ENCODE assay signal across 10 cellular contexts in the genomic region with DNA sequence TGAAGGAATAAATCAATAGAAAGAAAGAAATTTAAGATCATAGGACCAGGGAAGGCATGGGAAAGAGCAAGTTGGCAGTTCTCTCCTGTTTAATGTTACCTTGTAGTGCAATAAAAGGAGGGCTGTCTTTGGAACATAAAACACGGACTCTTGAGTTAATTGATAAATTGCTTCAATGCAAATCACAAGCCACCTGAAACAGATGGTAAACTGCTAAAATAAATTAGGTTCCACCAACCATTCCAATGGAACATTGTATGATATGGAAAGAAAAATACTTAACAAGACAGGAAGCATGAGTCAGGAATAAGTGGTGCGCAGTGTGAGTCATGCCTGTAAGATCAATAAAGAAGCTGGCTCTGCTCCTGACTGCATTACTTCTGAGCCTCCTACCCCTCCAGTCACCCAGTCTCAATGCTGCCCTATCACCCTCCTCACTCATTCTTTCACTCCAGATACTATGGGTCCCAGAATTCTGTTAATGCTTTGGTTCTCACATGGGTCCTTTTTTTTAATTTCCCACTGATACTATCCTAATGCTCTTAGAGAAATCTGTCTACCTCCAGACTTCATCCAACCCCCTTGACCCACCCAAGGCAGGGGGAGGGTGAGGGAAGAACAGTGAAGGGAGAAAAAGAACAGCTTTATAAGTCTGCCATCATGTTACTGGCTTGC.
DNase-seq lines count a peak whose midpoint lies in the region; ATAC-seq and TF ChIP-seq lines count a peak whose summit lies in the region.
"Had no signal": no experiment of that assay in that cellular context is flagged by ENCODE, and none has a peak within 500 bp of the region (broad histone marks: within the 10 kb centered on the region; RNA-seq: fewer than 3 reads in every experiment).

No MANE protein-coding gene starts in this region.

- H3K9me3 ChIP-seq in aorta (ENCODE audit: control insufficient read depth, low read length) (no peaks in the 10 kb centered on the region), neural progenitor cell (ENCODE audit: low read depth) (no peaks in the 10 kb centered on the region)
- H3K9me3 ChIP-seq: right lobe of liver had no signal

- no peaks in the 10 kb centered on the region for H3K36me3 Mint-ChIP-seq in neural progenitor cell
- H3K36me3 Mint-ChIP-seq in stimulated activated memory B cell treated with anti-CD40 and anti-IgM and Interleukin-4, amounts not matched to agents 10 μg/mL and 1 μg/mL and 100 μg/mL, for 72 hours, result no peaks in the 10 kb centered on the region

- H3K79me2 ChIP-seq in neural progenitor cell (ENCODE audit: low read depth), result no peaks in the 10 kb centered on the region

- DNase-seq in stimulated activated CD4-positive, alpha-beta T cell treated with anti-CD3 and anti-CD28 coated beads, Interleukin-15, amount 100 ng/mL, for 24 hours, result peak; percentile 32
- no peak for DNase-seq in stimulated activated CD4-positive, alpha-beta T cell treated with anti-CD3 and anti-CD28 coated beads, Interleukin-12 subunit alpha, Interleukin-12 subunit beta, amount 100 ng/mL, for 4 hours
- peak; percentile 94 for DNase-seq in RPMI7951 (ENCODE audit: low read depth)
- peak; percentile 61 for DNase-seq in foreskin melanocyte
- peak in 1 of 2 donors; percentile 73 for DNase-seq in aorta
- DNase-seq in NCI-H1930 (lab: John Stamatoyannopoulos, UW), result no peak
- no peak for DNase-seq in neural progenitor cell (ENCODE audit: low spot score)
- DNase-seq: activated CD4-positive, alpha-beta T cell treated with anti-CD3 and anti-CD28 coated beads, Interleukin-2, amount 10 ng/mL, durations not matched to agents 7 days and 5 days; right lobe of liver had no signal

- no peak for TF ChIP-seq CTCF in neural progenitor cell (IDR thresholded peaks at IDR 0.05)

- H3K27ac Mint-ChIP-seq in neural progenitor cell, result no peak overlapping the region
- H3K27ac Mint-ChIP-seq in stimulated activated memory B cell treated with anti-CD40 and anti-IgM and Interleukin-4, amounts not matched to agents 10 μg/mL and 1 μg/mL and 100 μg/mL, for 72 hours, result no peak overlapping the region
- H3K27ac Mint-ChIP-seq: activated CD4-positive, alpha-beta T cell treated with anti-CD3 and anti-CD28 coated beads, Interleukin-2, amount 10 ng/mL, durations not matched to agents 7 days and 5 days had no signal

- no peak overlapping the region for H3K4me2 ChIP-seq in neural progenitor cell

- no peak overlapping the region for H2AFZ ChIP-seq in neural progenitor cell (replicated peaks)

- no peak overlapping the region for H3K4me3 Mint-ChIP-seq in neural progenitor cell
- H3K4me3 Mint-ChIP-seq in stimulated activated memory B cell treated with anti-CD40 and anti-IgM and Interleukin-4, amounts not matched to agents 10 μg/mL and 1 μg/mL and 100 μg/mL, for 72 hours, result no peak overlapping the region
- H3K4me3 Mint-ChIP-seq: activated CD4-positive, alpha-beta T cell treated with anti-CD3 and anti-CD28 coated beads, Interleukin-2, amount 10 ng/mL, durations not matched to agents 7 days and 5 days had no signal

- no peak overlapping the region for H3K9ac ChIP-seq in neural progenitor cell

- peaks cover 2% of the 10 kb centered on the region for H3K27me3 Mint-ChIP-seq in neural progenitor cell (ENCODE audit: insufficient read depth, low read depth)
- no peaks in the 10 kb centered on the region for H3K27me3 Mint-ChIP-seq in stimulated activated memory B cell treated with anti-CD40 and anti-IgM and Interleukin-4, amounts not matched to agents 10 μg/mL and 1 μg/mL and 100 μg/mL, for 72 hours
- H3K27me3 Mint-ChIP-seq: activated CD4-positive, alpha-beta T cell treated with anti-CD3 and anti-CD28 coated beads, Interleukin-2, amount 10 ng/mL, durations not matched to agents 7 days and 5 days had no signal

- H3K27ac ChIP-seq in aorta (ENCODE audit: low read depth in 1 of 2, low read length in 2 of 2) (peak overlapping the region; percentile 79 to 91), neural progenitor cell (no peak overlapping the region)

- WGBS in aorta, 2 donors, result 3 to 5% methylated on average over 2 of the region's 2 CpGs

- H3K4me1 Mint-ChIP-seq in neural progenitor cell, result no peaks in the 10 kb centered on the region
- H3K4me1 Mint-ChIP-seq in stimulated activated memory B cell treated with anti-CD40 and anti-IgM and Interleukin-4, amounts not matched to agents 10 μg/mL and 1 μg/mL and 100 μg/mL, for 72 hours, result no peaks in the 10 kb centered on the region

- H3K36me3 ChIP-seq in aorta (ENCODE audit: control insufficient read depth in 1 of 2, insufficient read depth in 2 of 2, low read length in 1 of 2) (no peaks in the 10 kb centered on the region), neural progenitor cell (no peaks in the 10 kb centered on the region)
- H3K36me3 ChIP-seq: right lobe of liver had no signal

- H3K27me3 ChIP-seq in aorta (ENCODE audit: control insufficient read depth in 1 of 2, insufficient read depth in 2 of 2, low read length in 1 of 2) (no peaks in the 10 kb centered on the region), neural progenitor cell (no peaks in the 10 kb centered on the region)
- H3K27me3 ChIP-seq: right lobe of liver had no signal

- intact Hi-C loops in aorta (cut with DNase I), result loop anchor here (2.0 to 5.0 kb wide), 3 partner anchors 79 to 114 kb away; a partner anchor contains a TSS

- no peaks in the 10 kb centered on the region for H3K9me3 Mint-ChIP-seq in neural progenitor cell
- no peaks in the 10 kb centered on the region for H3K9me3 Mint-ChIP-seq in stimulated activated memory B cell treated with anti-CD40 and anti-IgM and Interleukin-4, amounts not matched to agents 10 μg/mL and 1 μg/mL and 100 μg/mL, for 72 hours
- H3K9me3 Mint-ChIP-seq: activated CD4-positive, alpha-beta T cell treated with anti-CD3 and anti-CD28 coated beads, Interleukin-2, amount 10 ng/mL, durations not matched to agents 7 days and 5 days had no signal

- no peaks in the 10 kb centered on the region for H4K20me1 ChIP-seq in neural progenitor cell (ENCODE audit: low read depth)

- peaks cover 0 to 15% of the 10 kb centered on the region in 2 donors for H3K4me1 ChIP-seq in aorta (ENCODE audit: control insufficient read depth in 1 of 2, insufficient read depth in 2 of 2, low read length in 2 of 2)
- H3K4me1 ChIP-seq in neural progenitor cell, result no peaks in the 10 kb centered on the region

- no peaks in the 10 kb centered on the region for H3F3A ChIP-seq in neural progenitor cell (ENCODE audit: low read depth)

- peak; percentile 80 for ATAC-seq in aorta (ENCODE audit: low FRiP score)
- no peak for ATAC-seq in stimulated activated memory B cell treated with anti-CD40 and anti-IgM and Interleukin-4, amounts not matched to agents 10 μg/mL and 1 μg/mL and 100 μg/mL, for 72 hours

- no peak overlapping the region for H3K4me3 ChIP-seq in aorta (ENCODE audit: low read length in 2 of 2)
- H3K4me3 ChIP-seq in neural progenitor cell, result no peak overlapping the region
- H3K4me3 ChIP-seq: right lobe of liver had no signal

Comparison
In these comparisons a context has a peak if more than half of its experiments do, and no peak if none do; other contexts are left out.
1. DNase-seq: peak in stimulated activated CD4-positive, alpha-beta T cell treated with anti-CD3 and anti-CD28 coated beads, Interleukin-15, amount 100 ng/mL, for 24 hours (single experiment), RPMI7951 (single experiment) and foreskin melanocyte (single experiment); none in stimulated activated CD4-positive, alpha-beta T cell treated with anti-CD3 and anti-CD28 coated beads, Interleukin-12 subunit alpha, Interleukin-12 subunit beta, amount 100 ng/mL, for 4 hours (single experiment), NCI-H1930 (0 of 2) and neural progenitor cell (single experiment).